15 cellular contexts compared by ENCODE assay signal in the genomic region with DNA sequence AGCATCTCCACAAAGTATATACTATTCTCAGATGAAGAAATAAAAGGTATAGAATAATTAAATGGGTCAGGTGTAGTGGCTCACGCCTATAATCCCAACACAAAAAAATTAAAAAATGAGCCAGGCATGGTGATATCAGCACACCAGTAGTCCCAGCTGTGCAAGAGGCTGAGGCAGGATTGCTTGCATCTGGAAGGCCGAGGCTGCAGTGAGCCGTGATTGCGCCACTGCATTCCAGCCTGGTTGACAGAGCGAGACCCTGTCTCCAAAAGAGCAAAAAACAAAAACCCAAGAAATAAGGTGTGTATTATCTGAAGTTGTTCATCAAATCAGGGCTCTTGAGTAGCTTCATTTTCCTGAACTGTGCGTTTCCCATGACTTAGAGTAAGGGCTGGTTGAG.
"Had no signal": no experiment of that assay in that cellular context is flagged by ENCODE, and none has a peak within 500 bp of the region (broad histone marks: within the 10 kb centered on the region; RNA-seq: fewer than 3 reads in every experiment).

No MANE protein-coding gene starts in this region.

- H3K9me3 ChIP-seq: ascending aorta, sigmoid colon, suprapubic skin had no signal

- H3K4me3 ChIP-seq: ascending aorta, cardiac muscle cell, sigmoid colon, suprapubic skin had no signal

- H3K27me3 ChIP-seq: ascending aorta, cardiac muscle cell, sigmoid colon, suprapubic skin had no signal

- ATAC-seq: activated CD4-positive, CD25-positive, alpha-beta regulatory T cell treated with anti-CD3 and anti-CD28 coated beads, Interleukin-2, amount 50 U/mL, for 24 hours; left colon had no signal

- H3K9me3 Mint-ChIP-seq: activated T-cell treated with anti-CD3 and anti-CD28 coated beads, Interleukin-2, amount 50 U/mL, for 24 hours; nephron had no signal

- H3K36me3 Mint-ChIP-seq: activated naive CD8-positive, alpha-beta T cell; immature natural killer cell had no signal

- H3K27ac ChIP-seq: ascending aorta, cardiac muscle cell, sigmoid colon, suprapubic skin had no signal

- H3K4me3 Mint-ChIP-seq: activated naive CD8-positive, alpha-beta T cell; activated T-cell treated with anti-CD3 and anti-CD28 coated beads, Interleukin-2, amount 50 U/mL, for 24 hours; immature natural killer cell; nephron had no signal

- H3K4me1 ChIP-seq: ascending aorta had no signal

- DNase-seq: activated CD4-positive, alpha-beta T cell treated with anti-CD3 and anti-CD28 coated beads, Interleukin-2, amount 50 U/mL, for 4 hours; activated gamma-delta T cell; activated T-cell treated with anti-CD3 and anti-CD28 coated beads, Interleukin-2, amount 50 U/mL, for 24 hours; glutamatergic neuron; immature natural killer cell; left colon; sigmoid colon; stimulated activated CD4-positive, alpha-beta T cell treated with anti-CD3 and anti-CD28 coated beads, Interleukin-2, amount 100 ng/mL, for 48 hours; stimulated activated naive CD4-positive, alpha-beta T cell treated with Interleukin-2 at 50 U/mL for 16 hours had no signal

- H3K27ac Mint-ChIP-seq: activated naive CD8-positive, alpha-beta T cell; activated T-cell treated with anti-CD3 and anti-CD28 coated beads, Interleukin-2, amount 50 U/mL, for 24 hours; immature natural killer cell; nephron had no signal

- H3K36me3 ChIP-seq: ascending aorta, cardiac muscle cell, sigmoid colon, suprapubic skin had no signal

- H3K4me1 Mint-ChIP-seq: immature natural killer cell had no signal

- H3K27me3 Mint-ChIP-seq: activated naive CD8-positive, alpha-beta T cell; activated T-cell treated with anti-CD3 and anti-CD28 coated beads, Interleukin-2, amount 50 U/mL, for 24 hours had no signal
